ENCODE assay signal across 10 cellular contexts in genomic region chr11:61973603-61974162, GRCh38. TPM values are rescaled to one million over a fixed set of nuclear protein-coding genes. Genes with fewer than 3 reads are reported as not detected.
DNase-seq lines count a peak whose midpoint lies in the region; ATAC-seq and TF ChIP-seq lines count a peak whose summit lies in the region.
"Had no signal": no experiment of that assay in that cellular context is flagged by ENCODE, and none has a peak within 500 bp of the region (broad histone marks: within the 10 kb centered on the region; RNA-seq: fewer than 3 reads in every experiment).

No MANE protein-coding gene starts in this region.

- peak overlapping the region; percentile 85 for H3K27ac Mint-ChIP-seq in Caco-2 (ENCODE audit: unreplicated experiment)
- H3K27ac Mint-ChIP-seq in WTC11: no peak overlapping the region

- H3K27me3 ChIP-seq in Caco-2 (replicated peaks; ENCODE audit: control insufficient read depth, insufficient read depth, low read length): no peaks in the 10 kb centered on the region
- no peaks in the 10 kb centered on the region for H3K27me3 ChIP-seq in foreskin keratinocyte
- H3K27me3 ChIP-seq in skeletal muscle satellite cell (ENCODE audit: control insufficient read depth, insufficient read depth, low read length): no peaks in the 10 kb centered on the region

- no TSS peak for BruUV-seq in Caco-2 (replicated peaks; lab: Mats Ljungman, UMichigan)

- H3K36me3 Mint-ChIP-seq in Caco-2 (ENCODE audit: insufficient read depth, unreplicated experiment) (peaks cover 16% of the 10 kb centered on the region), WTC11 (no peaks in the 10 kb centered on the region)

- H3K9me3 Mint-ChIP-seq in Caco-2 (ENCODE audit: unreplicated experiment) (no peaks in the 10 kb centered on the region), WTC11 (no peaks in the 10 kb centered on the region)

- ATAC-seq in WTC11 (no peak), foreskin keratinocyte (peak; percentile 59), HG03378 (IDR thresholded peaks at IDR 0.05; ENCODE audit: unreplicated experiment) (no peak)

- intact Hi-C loops in Caco-2 (cut with micrococcal nuclease; ENCODE audit: unreplicated experiment): loop anchor here (1.0 to 2.0 kb wide), 2 partner anchors 13 to 51 kb away; no protein-coding TSS in a partner anchor

- no peak for TF ChIP-seq CTCF in Caco-2 (IDR thresholded peaks at IDR 0.05; ENCODE audit: insufficient read depth in 1 of 2, low read depth in 1 of 2, low read length in 1 of 2, severe bottlenecking in 1 of 2, unreplicated experiment in 1 of 2)
- no peak for TF ChIP-seq CTCF in WTC11 (IDR thresholded peaks at IDR 0.05)
- TF ChIP-seq CTCF in foreskin keratinocyte (conservative IDR thresholded peaks at IDR 0.05): peak; percentile 51

- H3K4me1 Mint-ChIP-seq in Caco-2 (ENCODE audit: low read depth, unreplicated experiment) (peaks cover 47% of the 10 kb centered on the region), WTC11 (peaks cover 46% of the 10 kb centered on the region)

- H3K27me3 Mint-ChIP-seq in Caco-2 (ENCODE audit: insufficient read depth, unreplicated experiment) (no peaks in the 10 kb centered on the region), WTC11 (ENCODE audit: low read depth) (peaks cover 2% of the 10 kb centered on the region; the same call in 1 of the 2 replicates)

- H3K27ac ChIP-seq in foreskin keratinocyte: peak overlapping the region; percentile 97

- CTCF ChIA-PET in Caco-2 (lab: Charles Lee) (interaction anchor here (0.5 to 1.1 kb wide), 5 partner anchors 13 to 135 kb away, joined by 3 to 4 read pairs (median 3); no protein-coding TSS in a partner anchor), WTC11 (lab: Charles Lee) (interaction anchor here (1.1 to 3.4 kb wide), 5 partner anchors 26 to 108 kb away, joined by 4 to 35 read pairs (median 5); no protein-coding TSS in a partner anchor), HEK293T (lab: Yijun Ruan, JAX) (no interaction called here)

- H3K9ac ChIP-seq in skeletal muscle satellite cell (ENCODE audit: low read depth, low read length): peak overlapping the region; percentile 85

- POLR2A ChIA-PET in Caco-2 (lab: Charles Lee) (no interaction called here), WTC11 (lab: Charles Lee) (no interaction called here), HEK293T (lab: Yijun Ruan, JAX) (no interaction called here)

- H3K4me1 ChIP-seq in Caco-2: peaks cover 33% of the 10 kb centered on the region
- peaks cover 39% of the 10 kb centered on the region for H3K4me1 ChIP-seq in foreskin keratinocyte
- peaks cover 59% of the 10 kb centered on the region for H3K4me1 ChIP-seq in skeletal muscle satellite cell (ENCODE audit: control insufficient read depth, insufficient read depth, low read length)

- DNase-seq in Caco-2 (peak in 1 of 2 experiments; percentile 48), WTC11 (ENCODE audit: low spot score) (no peak), foreskin keratinocyte (peak; percentile 74 to 87), HEK293T (ENCODE audit: extremely low spot score) (no peak), NCI-H2081 (lab: John Stamatoyannopoulos, UW) (no peak), SIG-M5 treated with dmso at 0.1 percent for 504 hours (lab: John Stamatoyannopoulos, UW; ENCODE audit: unreplicated experiment) (no peak)
- DNase-seq: effector CD8-positive, alpha-beta T cell; GOT3 had no signal

- H3K4me3 ChIP-seq in Caco-2 (ENCODE audit: low read depth, low read length): no peak overlapping the region
- no peak overlapping the region for H3K4me3 ChIP-seq in skeletal muscle satellite cell (ENCODE audit: low read length)

- peak overlapping the region; percentile 56 for H3K4me3 Mint-ChIP-seq in Caco-2 (ENCODE audit: unreplicated experiment)
- no peak overlapping the region for H3K4me3 Mint-ChIP-seq in WTC11

- H3K4me2 ChIP-seq in skeletal muscle satellite cell (ENCODE audit: low read length): no peak overlapping the region

- H3K36me3 ChIP-seq in Caco-2 (ENCODE audit: control insufficient read depth, insufficient read depth, low read length) (no peaks in the 10 kb centered on the region), skeletal muscle satellite cell (ENCODE audit: insufficient read depth, low read length) (no peaks in the 10 kb centered on the region)

- H3K9me3 ChIP-seq in Caco-2: no peaks in the 10 kb centered on the region
- no peaks in the 10 kb centered on the region for H3K9me3 ChIP-seq in skeletal muscle satellite cell (replicated peaks; ENCODE audit: low read length)

TF ChIP-seq in WTC11, 78 proteins besides CTCF, POLR2A, EP300 and RAD21 (continues in another document):
- TF ChIP-seq USF2 (CRISPR knock-in tag; IDR thresholded peaks at IDR 0.05) (no peak), SP1 (CRISPR knock-in tag; conservative IDR thresholded peaks at IDR 0.05) (no peak), MXD4 (CRISPR knock-in tag; IDR thresholded peaks at IDR 0.05; ENCODE audit: borderline replicate concordance) (no peak), OVOL2 (CRISPR knock-in tag; IDR thresholded peaks at IDR 0.05; ENCODE audit: borderline replicate concordance) (no peak), GTF2I (CRISPR knock-in tag; conservative IDR thresholded peaks at IDR 0.05) (no peak)
- TF ChIP-seq, protein P1, sequence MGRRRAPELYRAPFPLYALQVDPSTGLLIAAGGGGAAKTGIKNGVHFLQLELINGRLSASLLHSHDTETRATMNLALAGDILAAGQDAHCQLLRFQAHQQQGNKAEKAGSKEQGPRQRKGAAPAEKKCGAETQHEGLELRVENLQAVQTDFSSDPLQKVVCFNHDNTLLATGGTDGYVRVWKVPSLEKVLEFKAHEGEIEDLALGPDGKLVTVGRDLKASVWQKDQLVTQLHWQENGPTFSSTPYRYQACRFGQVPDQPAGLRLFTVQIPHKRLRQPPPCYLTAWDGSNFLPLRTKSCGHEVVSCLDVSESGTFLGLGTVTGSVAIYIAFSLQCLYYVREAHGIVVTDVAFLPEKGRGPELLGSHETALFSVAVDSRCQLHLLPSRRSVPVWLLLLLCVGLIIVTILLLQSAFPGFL (CRISPR knock-in tag; IDR thresholded peaks at IDR 0.05; ENCODE audit: borderline replicate concordance): no peak

TF ChIP-seq in HEK293T, 16 proteins besides CTCF, POLR2A, EP300 and RAD21:
- TF ChIP-seq FOXK2 (IDR thresholded peaks at IDR 0.05): no peak
- TF ChIP-seq SP1 (IDR thresholded peaks at IDR 0.05): no peak
- TF ChIP-seq FOXM1 (IDR thresholded peaks at IDR 0.05; ENCODE audit: borderline replicate concordance): no peak
- no peak for TF ChIP-seq LEF1 (IDR thresholded peaks at IDR 0.05; ENCODE audit: borderline replicate concordance)
- no peak for TF ChIP-seq L3MBTL2 (conservative IDR thresholded peaks at IDR 0.05)
- no peak for TF ChIP-seq HDGF (IDR thresholded peaks at IDR 0.05; ENCODE audit: borderline replicate concordance)
- TF ChIP-seq ARNT (IDR thresholded peaks at IDR 0.05): no peak
- no peak for TF ChIP-seq ZNF384 (IDR thresholded peaks at IDR 0.05)
- no peak for TF ChIP-seq SUZ12 (IDR thresholded peaks at IDR 0.05)
- TF ChIP-seq BHLHE40 (IDR thresholded peaks at IDR 0.05; ENCODE audit: borderline replicate concordance): no peak
- no peak for TF ChIP-seq FOXA1 (IDR thresholded peaks at IDR 0.05)
- TF ChIP-seq NFRKB (IDR thresholded peaks at IDR 0.05): no peak
- TF ChIP-seq, protein P2, sequence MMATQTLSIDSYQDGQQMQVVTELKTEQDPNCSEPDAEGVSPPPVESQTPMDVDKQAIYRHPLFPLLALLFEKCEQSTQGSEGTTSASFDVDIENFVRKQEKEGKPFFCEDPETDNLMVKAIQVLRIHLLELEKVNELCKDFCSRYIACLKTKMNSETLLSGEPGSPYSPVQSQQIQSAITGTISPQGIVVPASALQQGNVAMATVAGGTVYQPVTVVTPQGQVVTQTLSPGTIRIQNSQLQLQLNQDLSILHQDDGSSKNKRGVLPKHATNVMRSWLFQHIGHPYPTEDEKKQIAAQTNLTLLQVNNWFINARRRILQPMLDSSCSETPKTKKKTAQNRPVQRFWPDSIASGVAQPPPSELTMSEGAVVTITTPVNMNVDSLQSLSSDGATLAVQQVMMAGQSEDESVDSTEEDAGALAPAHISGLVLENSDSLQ (IDR thresholded peaks at IDR 0.05): no peak
- TF ChIP-seq TARDBP (IDR thresholded peaks at IDR 0.05): no peak
- no peak for TF ChIP-seq ELF4 (IDR thresholded peaks at IDR 0.05)
- no peak for TF ChIP-seq CTBP1 (IDR thresholded peaks at IDR 0.05; ENCODE audit: borderline replicate concordance)

RNA-seq across cellular contexts. Expression of gene FTH1, which starts 6.2 kb away (rescaled TPM):
- 1,282 and 1,565 TPM in 2 replicates for total RNA-seq in Caco-2 (2022)
- 1,108 to 1,272 TPM (median 1,247 TPM) in 3 replicates for total RNA-seq in WTC11 (2021)
- 845 and 1,177 TPM in 2 replicates for total RNA-seq in foreskin keratinocyte
- polyA plus RNA-seq in foreskin keratinocyte: 2,804 and 3,960 TPM in 2 replicates
- 1,132 and 1,151 TPM in 2 replicates for total RNA-seq in skeletal muscle satellite cell (2012; rRNA removed)

RNA-seq across cellular contexts. Expression of gene BEST1, which starts 23.5 kb away (rescaled TPM):
- total RNA-seq in Caco-2 (2022) (4.7 and 6.7 TPM in 2 replicates), WTC11 (2021) (0.17 to 0.32 TPM (median 0.21 TPM) in 3 replicates), foreskin keratinocyte (0.07 and 0.10 TPM in 2 replicates)
- 0.25 TPM in 2 replicates for polyA plus RNA-seq in foreskin keratinocyte
- 3.1 and 6.6 TPM in 2 replicates for total RNA-seq in skeletal muscle satellite cell (2012; rRNA removed)

RNA-seq across cellular contexts. Expression of gene RAB3IL1, which starts 56.3 kb away (rescaled TPM):
- total RNA-seq in Caco-2 (2022) (8.3 and 10.6 TPM in 2 replicates), WTC11 (2021) (7.2 to 11.1 TPM (median 8.9 TPM) in 3 replicates), foreskin keratinocyte (0.31 and 0.35 TPM in 2 replicates)
- polyA plus RNA-seq in foreskin keratinocyte: 0.52 and 0.55 TPM in 2 replicates
- total RNA-seq in skeletal muscle satellite cell (2012; rRNA removed): 6.6 and 56.8 TPM in 2 replicates

Comparison
In these comparisons a context has a peak if more than half of its experiments do, and no peak if none do; other contexts are left out.
1. DNase-seq: peak in foreskin keratinocyte (2 of 2); none in WTC11 (single experiment), HEK293T (single experiment), NCI-H2081 (0 of 2) and SIG-M5 treated with dmso at 0.1 percent for 504 hours (single experiment).